In the genomic region with DNA sequence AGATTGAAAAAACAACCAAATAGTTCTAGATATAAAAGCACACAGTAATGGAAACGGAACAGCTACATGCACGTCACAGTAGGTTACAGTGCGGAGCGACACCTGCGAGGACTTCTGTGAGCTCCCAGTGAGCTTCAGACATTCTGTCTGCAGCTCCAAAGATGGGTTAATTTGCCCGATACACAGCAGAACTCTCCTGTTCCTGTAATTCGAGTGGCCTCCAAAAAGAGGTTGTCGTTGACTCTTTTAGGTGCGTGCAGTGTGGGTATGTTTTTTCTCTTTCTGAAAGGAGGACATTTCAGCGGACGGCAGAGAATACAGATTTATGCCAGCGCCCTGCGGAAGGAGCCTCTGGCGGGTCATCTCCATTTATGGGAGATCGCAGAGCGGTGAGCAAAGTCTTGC, we compare ENCODE assay signal across 10 cellular contexts. TPM values are rescaled to one million over a fixed set of nuclear protein-coding genes. Genes with fewer than 3 reads are reported as not detected.
DNase-seq lines count a peak whose midpoint lies in the region; ATAC-seq, FAIRE-seq and TF ChIP-seq lines count a peak whose summit lies in the region.
"Had no signal": no experiment of that assay in that cellular context is flagged by ENCODE, and none has a peak within 500 bp of the region (broad histone marks: within the 10 kb centered on the region; RNA-seq: fewer than 3 reads in every experiment).

No MANE protein-coding gene starts in this region.

- peak overlapping the region; percentile 88 for H3K4me2 ChIP-seq in keratinocyte (ENCODE audit: control insufficient read depth, extremely low read depth, insufficient read depth, low read depth, low read length)

- no peak for ATAC-seq in HG03565 (IDR thresholded peaks at IDR 0.05; ENCODE audit: unreplicated experiment)
- no peak for ATAC-seq in HG02610 (IDR thresholded peaks at IDR 0.05; ENCODE audit: unreplicated experiment)

- peak overlapping the region; percentile 6 for H3K27ac Mint-ChIP-seq in activated T-helper 1 cell treated with anti-CD3 and anti-CD28 coated beads, Interleukin-12 subunit alpha, Interleukin-12 subunit beta, Interleukin-2, Interleukin-4 antibody, amounts not matched to agents 30 ng/mL and 10 ng/mL and 1 ng/mL, durations not matched to agents 14 hours and 24 hours and 36 hours

- peak overlapping the region; percentile 7 for H2AFZ ChIP-seq in keratinocyte (ENCODE audit: control insufficient read depth, low read length)

- WGBS in sigmoid colon, 2 donors, result 12 to 19% methylated on average over 16 of the region's 16 CpGs

- H3K27me3 Mint-ChIP-seq in activated T-helper 1 cell treated with anti-CD3 and anti-CD28 coated beads, Interleukin-12 subunit alpha, Interleukin-12 subunit beta, Interleukin-2, Interleukin-4 antibody, amounts not matched to agents 30 ng/mL and 10 ng/mL and 1 ng/mL, durations not matched to agents 14 hours and 24 hours and 36 hours (ENCODE audit: insufficient read depth), result peaks cover 42% of the 10 kb centered on the region

- TF ChIP-seq POLR2A in sigmoid colon (IDR thresholded peaks at IDR 0.05), result no peak

- peak overlapping the region; percentile 92 for H3K4me3 ChIP-seq in BE2C (ENCODE audit: low read depth, low read length)
- peak overlapping the region; percentile 35 for H3K4me3 ChIP-seq in HAP-1
- peak overlapping the region; percentile 38 to 74 (median 48) for H3K4me3 ChIP-seq in keratinocyte (ENCODE audit: control insufficient read depth in 2 of 3, extremely low read depth in 1 of 3, insufficient read depth in 2 of 3, low read depth in 1 of 3, low read length in 3 of 3)
- no peak overlapping the region for H3K4me3 ChIP-seq in sigmoid colon

- H3K9me1 ChIP-seq in keratinocyte (ENCODE audit: control insufficient read depth, extremely low read depth, insufficient read depth, low read length), result no peaks in the 10 kb centered on the region

- H3K4me1 ChIP-seq in BE2C (no peaks in the 10 kb centered on the region), HAP-1 (peaks cover 7% of the 10 kb centered on the region), keratinocyte (ENCODE audit: control insufficient read depth, extremely low read depth, insufficient read depth, low read length) (peaks cover 17% of the 10 kb centered on the region), sigmoid colon (peaks cover 0 to 25% (median 14%) of the 10 kb centered on the region in 4 donors)

- intact Hi-C loops in activated T-helper 1 cell treated with anti-CD3 and anti-CD28 coated beads, Interleukin-12 subunit alpha, Interleukin-12 subunit beta, Interleukin-2, Interleukin-4 antibody, amounts not matched to agents 30 ng/mL and 10 ng/mL and 1 ng/mL, durations not matched to agents 14 hours and 24 hours and 36 hours (cut with micrococcal nuclease), result loop anchor here (1.0 to 2.0 kb wide), 2 partner anchors 20 to 114 kb away; a partner anchor contains a TSS
- intact Hi-C loops in sigmoid colon (cut with DNase I), result no loop called here

- DNase-seq in BE2C, result no peak
- DNase-seq in HAP-1 (ENCODE audit: low spot score in 2 of 2), result no peak
- no peak for DNase-seq in activated T-helper 1 cell treated with anti-CD3 and anti-CD28 coated beads, Interleukin-12 subunit alpha, Interleukin-12 subunit beta, Interleukin-2, Interleukin-4 antibody, amounts not matched to agents 30 ng/mL and 10 ng/mL and 1 ng/mL, durations not matched to agents 14 hours and 24 hours and 36 hours (ENCODE audit: low spot score)
- no peak for DNase-seq in keratinocyte (ENCODE audit: low read depth, low spot score)
- DNase-seq in NCI-H510A (lab: John Stamatoyannopoulos, UW), result no peak
- DNase-seq in sigmoid colon, result no peak

- peaks cover 2% of the 10 kb centered on the region for H3K36me3 Mint-ChIP-seq in activated T-helper 1 cell treated with anti-CD3 and anti-CD28 coated beads, Interleukin-12 subunit alpha, Interleukin-12 subunit beta, Interleukin-2, Interleukin-4 antibody, amounts not matched to agents 30 ng/mL and 10 ng/mL and 1 ng/mL, durations not matched to agents 14 hours and 24 hours and 36 hours (ENCODE audit: low read depth)

- H3K9me3 Mint-ChIP-seq in activated T-helper 1 cell treated with anti-CD3 and anti-CD28 coated beads, Interleukin-12 subunit alpha, Interleukin-12 subunit beta, Interleukin-2, Interleukin-4 antibody, amounts not matched to agents 30 ng/mL and 10 ng/mL and 1 ng/mL, durations not matched to agents 14 hours and 24 hours and 36 hours, result peaks cover 15% of the 10 kb centered on the region

- dilution Hi-C loops in keratinocyte (cut with MboI; ENCODE audit: extremely low pct_ligation_motif_present, low sequenced_read_pairs), result no loop called here

- no peak overlapping the region for H3K27ac ChIP-seq in keratinocyte (ENCODE audit: control insufficient read depth, insufficient read depth, low read length)
- no peak overlapping the region for H3K27ac ChIP-seq in sigmoid colon
- H3K27ac ChIP-seq: neutrophil had no signal

- H3K4me1 Mint-ChIP-seq in activated T-helper 1 cell treated with anti-CD3 and anti-CD28 coated beads, Interleukin-12 subunit alpha, Interleukin-12 subunit beta, Interleukin-2, Interleukin-4 antibody, amounts not matched to agents 30 ng/mL and 10 ng/mL and 1 ng/mL, durations not matched to agents 14 hours and 24 hours and 36 hours (ENCODE audit: low read depth), result peaks cover 41% of the 10 kb centered on the region

- TF ChIP-seq CTCF in BE2C (IDR thresholded peaks at IDR 0.05; ENCODE audit: low read depth, low read length), result no peak
- no peak for TF ChIP-seq CTCF in keratinocyte (optimal IDR thresholded peaks at IDR 0.05 in 1 of 3, IDR thresholded peaks at IDR 0.05 in 1 of 3, conservative IDR thresholded peaks at IDR 0.05 in 1 of 3; ENCODE audit: extremely low read depth in 1 of 3, insufficient read depth in 2 of 3, low read length in 3 of 3)
- no peak for TF ChIP-seq CTCF in sigmoid colon (IDR thresholded peaks at IDR 0.05)

- in situ Hi-C loops in HAP-1 (cut with MboI; ENCODE audit: low sequenced_read_pairs), result no loop called here

- peak overlapping the region; percentile 8 for H3K9ac ChIP-seq in keratinocyte (ENCODE audit: control insufficient read depth, extremely low read depth, insufficient read depth, low read length)

- no peak for FAIRE-seq in keratinocyte (lab: Jason Lieb, UNC)
- FAIRE-seq: endometrium had no signal

- H3K27me3 ChIP-seq in BE2C (peaks cover 12% of the 10 kb centered on the region), HAP-1 (ENCODE audit: low read depth) (no peaks in the 10 kb centered on the region), keratinocyte (ENCODE audit: control insufficient read depth, extremely low read depth, insufficient read depth, low read length) (no peaks in the 10 kb centered on the region), sigmoid colon (peaks cover 71 to 100% (median 85%) of the 10 kb centered on the region in 3 donors)

- no peaks in the 10 kb centered on the region for H3K79me2 ChIP-seq in keratinocyte (ENCODE audit: control insufficient read depth, insufficient read depth, low read length)

- H4K20me1 ChIP-seq in keratinocyte (ENCODE audit: control insufficient read depth, extremely low read depth, insufficient read depth, low read length), result no peaks in the 10 kb centered on the region

- H3K9me3 ChIP-seq in BE2C (no peaks in the 10 kb centered on the region), HAP-1 (no peaks in the 10 kb centered on the region), keratinocyte (ENCODE audit: control insufficient read depth, low read depth, low read length) (no peaks in the 10 kb centered on the region), sigmoid colon (no peaks in the 10 kb centered on the region)

- H3K36me3 ChIP-seq in BE2C, result no peaks in the 10 kb centered on the region
- no peaks in the 10 kb centered on the region for H3K36me3 ChIP-seq in HAP-1 (replicated peaks)
- no peaks in the 10 kb centered on the region for H3K36me3 ChIP-seq in keratinocyte (ENCODE audit: control insufficient read depth in 2 of 2, extremely low read depth in 1 of 2, insufficient read depth in 2 of 2, low read length in 2 of 2)
- H3K36me3 ChIP-seq in sigmoid colon, result no peaks in the 10 kb centered on the region
- H3K36me3 ChIP-seq: neutrophil had no signal

- TF ChIP-seq EP300 in sigmoid colon (IDR thresholded peaks at IDR 0.05), result no peak

- H3K4me3 Mint-ChIP-seq in activated T-helper 1 cell treated with anti-CD3 and anti-CD28 coated beads, Interleukin-12 subunit alpha, Interleukin-12 subunit beta, Interleukin-2, Interleukin-4 antibody, amounts not matched to agents 30 ng/mL and 10 ng/mL and 1 ng/mL, durations not matched to agents 14 hours and 24 hours and 36 hours, result peak overlapping the region; percentile 63

RNA-seq across cellular contexts. Expression of a gene that starts 2.9 kb away (rescaled TPM):
- not detected for polyA plus RNA-seq in BE2C (2012; ENCODE audit: insufficient read depth, insufficient read length, low read depth)
- not detected in 2 replicates for total RNA-seq in activated T-helper 1 cell treated with anti-CD3 and anti-CD28 coated beads, Interleukin-12 subunit alpha, Interleukin-12 subunit beta, Interleukin-2, Interleukin-4 antibody, amounts not matched to agents 30 ng/mL and 10 ng/mL and 1 ng/mL, durations not matched to agents 14 hours and 24 hours and 36 hours
- polyA plus RNA-seq in keratinocyte (0.51 to 0.89 TPM (median 0.58 TPM) in 3 replicates), sigmoid colon (not detected)
- not detected for polyA plus RNA-seq in keratinocyte (2011; ENCODE audit: low read depth)
- 0.55 and 0.56 TPM in 2 replicates for polyA plus RNA-seq in keratinocyte (2011; cell fraction: cytosol; rRNA removed)
- polyA plus RNA-seq in keratinocyte (2011; cell fraction: nucleus; rRNA removed), result 1.1 and 1.2 TPM in 2 replicates
- 0.29 TPM in 1 of 2 replicates, not detected in the other for polyA plus RNA-seq in keratinocyte (2012; ENCODE audit: low replicate concordance)
- 1.0 to 3.6 TPM (median 2.7 TPM) in 3 replicates for polyA minus RNA-seq in keratinocyte
- not detected for polyA minus RNA-seq in keratinocyte (2011; cell fraction: cytosol; rRNA and poly(A)+ RNA removed)
- polyA minus RNA-seq in keratinocyte (2011; cell fraction: nucleus; rRNA and poly(A)+ RNA removed), result 0.93 TPM in 1 of 2 replicates, not detected in the other
- total RNA-seq in sigmoid colon, result not detected

RNA-seq across cellular contexts. Expression of a gene that starts 44.0 kb away (rescaled TPM):
- 7.9 TPM for polyA plus RNA-seq in BE2C (2012; ENCODE audit: insufficient read depth, insufficient read length, low read depth)
- 13.6 and 15.8 TPM in 2 replicates for total RNA-seq in activated T-helper 1 cell treated with anti-CD3 and anti-CD28 coated beads, Interleukin-12 subunit alpha, Interleukin-12 subunit beta, Interleukin-2, Interleukin-4 antibody, amounts not matched to agents 30 ng/mL and 10 ng/mL and 1 ng/mL, durations not matched to agents 14 hours and 24 hours and 36 hours
- polyA plus RNA-seq in keratinocyte, result 3.1 to 4.7 TPM (median 4.3 TPM) in 3 replicates
- 2.2 TPM for polyA plus RNA-seq in keratinocyte (2011; ENCODE audit: low read depth)
- 1.9 and 3.6 TPM in 2 replicates for polyA plus RNA-seq in keratinocyte (2011; cell fraction: cytosol; rRNA removed)
- polyA plus RNA-seq in keratinocyte (2011; cell fraction: nucleus; rRNA removed), result 7.4 and 9.2 TPM in 2 replicates
- 4.1 and 4.9 TPM in 2 replicates for polyA plus RNA-seq in keratinocyte (2012; ENCODE audit: low replicate concordance)
- 2.0 to 6.3 TPM (median 2.7 TPM) in 3 replicates for polyA minus RNA-seq in keratinocyte
- polyA minus RNA-seq in keratinocyte (2011; cell fraction: cytosol; rRNA and poly(A)+ RNA removed), result 2.5 TPM
- polyA minus RNA-seq in keratinocyte (2011; cell fraction: nucleus; rRNA and poly(A)+ RNA removed), result 4.0 and 6.5 TPM in 2 replicates
- total RNA-seq in sigmoid colon, result 1 to 10 TPM; 5.5 to 6.8 (median 6.2) TPM
- polyA plus RNA-seq in sigmoid colon, result 1 to 10 TPM; 2.8 to 4.9 (median 3.0) TPM

RNA-seq across cellular contexts. Expression of a gene that starts 56.1 kb away (rescaled TPM):
- polyA plus RNA-seq in BE2C (2012; ENCODE audit: insufficient read depth, insufficient read length, low read depth), result 30.1 TPM
- 9.6 and 12.4 TPM in 2 replicates for total RNA-seq in activated T-helper 1 cell treated with anti-CD3 and anti-CD28 coated beads, Interleukin-12 subunit alpha, Interleukin-12 subunit beta, Interleukin-2, Interleukin-4 antibody, amounts not matched to agents 30 ng/mL and 10 ng/mL and 1 ng/mL, durations not matched to agents 14 hours and 24 hours and 36 hours
- polyA plus RNA-seq in keratinocyte (0.51 to 1.1 TPM (median 0.62 TPM) in 3 replicates), sigmoid colon (10 to 100 TPM in 1 of 3 donors, 1 to 10 TPM in 2; 7.2 to 11.3 (median 7.2) TPM)
- polyA plus RNA-seq in keratinocyte (2011; ENCODE audit: low read depth), result 1.5 TPM
- 0.77 and 2.4 TPM in 2 replicates for polyA plus RNA-seq in keratinocyte (2011; cell fraction: cytosol; rRNA removed)
- 1.4 and 2.0 TPM in 2 replicates for polyA plus RNA-seq in keratinocyte (2011; cell fraction: nucleus; rRNA removed)
- polyA plus RNA-seq in keratinocyte (2012; ENCODE audit: low replicate concordance), result 6.4 and 6.6 TPM in 2 replicates
- 1.2 to 4.8 TPM (median 1.5 TPM) in 3 replicates for polyA minus RNA-seq in keratinocyte
- 7.5 TPM for polyA minus RNA-seq in keratinocyte (2011; cell fraction: cytosol; rRNA and poly(A)+ RNA removed)
- 2.0 and 2.6 TPM in 2 replicates for polyA minus RNA-seq in keratinocyte (2011; cell fraction: nucleus; rRNA and poly(A)+ RNA removed)
- total RNA-seq in sigmoid colon, result 10 to 100 TPM in 1 of 4 donors, 1 to 10 TPM in 3; 2.6 to 10.5 (median 5.0) TPM

Comparison
In these comparisons a context has a peak if more than half of its experiments do, and no peak if none do; other contexts are left out.
1. H3K4me3 ChIP-seq: peak in BE2C (single experiment), HAP-1 (single experiment) and keratinocyte (3 of 3); none in sigmoid colon (0 of 4).